Comparison of ENCODE assay signal across 18 cellular contexts in the genomic region with DNA sequence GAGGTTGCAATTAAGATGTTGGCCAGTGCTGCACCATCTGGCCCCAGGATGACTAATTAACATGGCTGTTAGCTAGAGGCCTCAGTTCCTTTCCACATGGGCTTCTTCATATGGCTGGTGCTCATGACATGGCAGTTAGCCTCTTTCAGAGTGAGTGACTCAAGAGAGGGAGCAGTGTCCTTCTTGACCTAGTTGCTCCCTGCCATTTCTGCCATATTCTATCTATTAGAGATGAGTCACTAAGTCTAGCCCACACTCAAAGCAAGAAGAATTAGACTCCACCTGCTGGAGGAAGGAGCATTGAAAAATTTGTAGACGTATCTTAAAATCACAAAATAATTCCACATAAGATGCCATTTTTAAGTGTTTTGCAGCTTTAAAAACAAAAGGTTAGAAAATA.
DNase-seq lines count a peak whose midpoint lies in the region; ATAC-seq and TF ChIP-seq lines count a peak whose summit lies in the region.
"Had no signal": no experiment of that assay in that cellular context is flagged by ENCODE, and none has a peak within 500 bp of the region (broad histone marks: within the 10 kb centered on the region; RNA-seq: fewer than 3 reads in every experiment).

No MANE protein-coding gene starts in this region.

- H3K27me3 ChIP-seq in SJCRH30 (no peaks in the 10 kb centered on the region), prostate gland (replicated peaks; ENCODE audit: insufficient read depth) (no peaks in the 10 kb centered on the region)

- no peak overlapping the region for H3K4me3 Mint-ChIP-seq in neural crest cell
- H3K4me3 Mint-ChIP-seq: CD8-positive, alpha-beta memory T cell; T-helper 1 cell treated with Interleukin-12 subunit alpha and Interleukin-12 subunit beta and Interleukin-4 antibody, amounts not matched to agents 30 μg/mL and 1 μg/mL, for 36 hours had no signal

- peak; percentile 17 for TF ChIP-seq CTCF in neural crest cell (conservative IDR thresholded peaks at IDR 0.05)
- no peak for TF ChIP-seq CTCF in prostate gland (IDR thresholded peaks at IDR 0.05)

- TF ChIP-seq POLR2A in GM18505 (IDR thresholded peaks at IDR 0.05; ENCODE audit: borderline replicate concordance, extremely low read depth, insufficient read depth, insufficient read length) (no peak), prostate gland (IDR thresholded peaks at IDR 0.05) (no peak)

- 78% methylated on average over 1 of the region's 1 CpG for WGBS in prostate gland

- H3K9me3 Mint-ChIP-seq in neural crest cell: peaks cover 2% of the 10 kb centered on the region

- H3K27ac Mint-ChIP-seq in neural crest cell (ENCODE audit: unreplicated experiment): no peak overlapping the region
- H3K27ac Mint-ChIP-seq: CD8-positive, alpha-beta memory T cell; T-helper 1 cell treated with Interleukin-12 subunit alpha and Interleukin-12 subunit beta and Interleukin-4 antibody, amounts not matched to agents 30 μg/mL and 1 μg/mL, for 36 hours had no signal

- no peaks in the 10 kb centered on the region for H3K27me3 Mint-ChIP-seq in neural crest cell (ENCODE audit: low read depth)
- H3K27me3 Mint-ChIP-seq: CD8-positive, alpha-beta memory T cell had no signal

- H3K36me3 ChIP-seq in SJCRH30 (no peaks in the 10 kb centered on the region), prostate gland (no peaks in the 10 kb centered on the region)

- H3K36me3 Mint-ChIP-seq in neural crest cell (ENCODE audit: low read depth): no peaks in the 10 kb centered on the region
- H3K36me3 Mint-ChIP-seq: CD8-positive, alpha-beta memory T cell had no signal

- H3K9me3 ChIP-seq in SJCRH30 (replicated peaks) (no peaks in the 10 kb centered on the region), prostate gland (no peaks in the 10 kb centered on the region)

- peak; percentile 8 for DNase-seq in DMS 273 (lab: John Stamatoyannopoulos, UW; ENCODE audit: unreplicated experiment)
- no peak for DNase-seq in DMS 273 treated with DMSO at 0.1 percent for 48 hours (lab: John Stamatoyannopoulos, UW)
- DNase-seq in NAMALWA (ENCODE audit: low spot score): peak; percentile 4
- peak; percentile 3 to 27 for DNase-seq in SJCRH30
- DNase-seq in neural crest cell (ENCODE audit: low read depth, low spot score): no peak
- no peak for DNase-seq in prostate gland (ENCODE audit: low spot score)
- DNase-seq: CD8-positive, alpha-beta memory T cell; GM23248; NCI-H187; NCI-H345; SHP77 had no signal

- H3K27ac ChIP-seq in SJCRH30 (no peak overlapping the region), prostate gland (no peak overlapping the region)
- H3K27ac ChIP-seq: 22Rv1, GM23248, KMS-11 had no signal

- peaks cover 5% of the 10 kb centered on the region for H3K4me1 Mint-ChIP-seq in neural crest cell
- H3K4me1 Mint-ChIP-seq: CD8-positive, alpha-beta memory T cell had no signal

- H3K4me1 ChIP-seq in SJCRH30: no peaks in the 10 kb centered on the region
- no peaks in the 10 kb centered on the region for H3K4me1 ChIP-seq in prostate gland (replicated peaks)

- no peak for ATAC-seq in GM18505 (IDR thresholded peaks at IDR 0.05; ENCODE audit: unreplicated experiment)
- no peak for ATAC-seq in HG03025 (IDR thresholded peaks at IDR 0.05; ENCODE audit: low FRiP score, unreplicated experiment)
- ATAC-seq: HCT116, Panc1 had no signal

- H3K4me3 ChIP-seq in SJCRH30 (no peak overlapping the region), prostate gland (no peak overlapping the region)
- H3K4me3 ChIP-seq: GM23248 had no signal

- intact Hi-C loops in prostate gland (cut with DNase I): no loop called here

Comparison
In these comparisons a context has a peak if more than half of its experiments do, and no peak if none do; other contexts are left out.
1. DNase-seq: peak in DMS 273 (single experiment), NAMALWA (single experiment) and SJCRH30 (2 of 2); none in DMS 273 treated with DMSO at 0.1 percent for 48 hours (single experiment), neural crest cell (single experiment) and prostate gland (single experiment).